8 cellular contexts compared by ENCODE assay signal in the genomic region with DNA sequence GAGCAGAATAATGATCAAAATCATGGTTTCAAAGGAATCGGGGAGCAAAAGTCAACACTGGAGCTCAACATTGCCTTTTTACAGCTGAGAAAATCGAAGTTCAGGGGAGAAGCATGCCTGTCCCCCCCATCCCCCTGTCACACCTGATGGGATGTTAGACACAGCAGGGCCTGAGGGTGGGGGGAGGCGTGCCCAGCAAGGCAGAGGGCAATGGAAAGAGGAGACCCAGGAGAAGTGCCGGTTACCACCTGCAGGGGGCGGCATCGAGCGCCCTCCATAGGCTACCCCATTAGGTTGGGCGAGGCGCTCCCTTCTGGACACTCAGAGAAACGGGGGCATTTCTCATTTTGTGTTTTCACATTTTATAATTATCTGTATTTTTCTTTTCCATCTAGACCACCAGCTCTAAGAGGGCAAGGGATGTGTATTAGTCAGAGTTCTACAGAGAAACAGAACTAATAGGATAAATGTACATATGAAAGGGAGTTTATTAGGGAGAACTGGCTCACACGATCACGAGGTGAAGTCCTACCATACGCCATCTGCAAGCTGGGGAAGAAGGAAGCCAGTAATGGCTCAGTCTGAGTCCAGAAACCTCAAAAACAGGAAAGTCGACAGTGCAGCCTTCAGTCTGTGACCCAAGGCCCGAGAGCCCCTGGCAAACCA.
DNase-seq lines count a peak whose midpoint lies in the region; ATAC-seq and TF ChIP-seq lines count a peak whose summit lies in the region.

No MANE protein-coding gene starts in this region.

- TF ChIP-seq POLR2A in right lobe of liver (IDR thresholded peaks at IDR 0.05), result no peak

- H3K4me3 ChIP-seq in PC-3 (ENCODE audit: low read length), result no peak overlapping the region
- no peak overlapping the region for H3K4me3 ChIP-seq in right lobe of liver

- no peaks in the 10 kb centered on the region for H3K79me2 ChIP-seq in PC-3 (ENCODE audit: low read length)

- H3K4me1 ChIP-seq in PC-3 (ENCODE audit: insufficient read depth, low read length) (peaks cover 4% of the 10 kb centered on the region; the same call in 1 of the 2 replicates), right lobe of liver (no peaks in the 10 kb centered on the region)

- no peaks in the 10 kb centered on the region for H3K9me2 ChIP-seq in PC-3 (replicated peaks; ENCODE audit: low read length)

- BruUV-seq in PC-3 (replicated peaks; lab: Mats Ljungman, UMichigan), result no TSS peak

- H3K4me3 Mint-ChIP-seq in activated naive CD4-positive, alpha-beta T cell treated with anti-CD3 and anti-CD28 coated beads for 36 hours, result no peak overlapping the region

- peaks cover 6% of the 10 kb centered on the region for H3K27me3 Mint-ChIP-seq in activated naive CD4-positive, alpha-beta T cell treated with anti-CD3 and anti-CD28 coated beads for 36 hours (ENCODE audit: low read depth)

- H2AFZ ChIP-seq in PC-3 (ENCODE audit: low read length), result peak overlapping the region; percentile 52; the same call in 1 of the 2 replicates

- no peaks in the 10 kb centered on the region for H3K27me3 ChIP-seq in PC-3 (ENCODE audit: low read length)
- H3K27me3 ChIP-seq in right lobe of liver, result no peaks in the 10 kb centered on the region

- no peaks in the 10 kb centered on the region for H3K9me3 Mint-ChIP-seq in activated naive CD4-positive, alpha-beta T cell treated with anti-CD3 and anti-CD28 coated beads for 36 hours

- TF ChIP-seq CTCF in PC-3 (conservative IDR thresholded peaks at IDR 0.05; ENCODE audit: low read depth, low read length) (peak; percentile 95), right lobe of liver (IDR thresholded peaks at IDR 0.05) (peak; percentile 28 to 80 (median 55))

- intact Hi-C loops in PC-3 (cut with micrococcal nuclease), result loop anchor here (5.0 kb wide), 2 partner anchors 272 to 673 kb away; a partner anchor contains a TSS
- intact Hi-C loops in activated naive CD4-positive, alpha-beta T cell treated with anti-CD3 and anti-CD28 coated beads for 36 hours (cut with micrococcal nuclease), result loop anchor here (1.0 kb wide), 2 partner anchors 255 to 673 kb away; no protein-coding TSS in a partner anchor
- intact Hi-C loops in right lobe of liver (cut with DNase I), result no loop called here

- H3K4me2 ChIP-seq in PC-3 (ENCODE audit: low read length), result peak overlapping the region; percentile 32; the same call in 1 of the 2 replicates

- H3K9me3 ChIP-seq in PC-3 (ENCODE audit: low read length) (no peaks in the 10 kb centered on the region), right lobe of liver (no peaks in the 10 kb centered on the region)

- DNase-seq in NCI-H1092 treated with DMSO at 0.1 percent for 48 hours (lab: John Stamatoyannopoulos, UW), result peak; percentile 36
- DNase-seq in NCI-H1092 (lab: John Stamatoyannopoulos, UW), result no peak
- peak; percentile 79 for DNase-seq in PC-3
- DNase-seq in activated naive CD4-positive, alpha-beta T cell treated with anti-CD3 and anti-CD28 coated beads for 36 hours, result peak; percentile 72
- DNase-seq in right lobe of liver, result peak; percentile 40 to 60 (median 58)
- DNase-seq in middle frontal gyrus (ENCODE audit: extremely low spot score, low spot score), result no peak

- H3K36me3 ChIP-seq in PC-3 (ENCODE audit: low read depth, low read length), result no peaks in the 10 kb centered on the region; the same call in 1 of the 2 replicates
- no peaks in the 10 kb centered on the region for H3K36me3 ChIP-seq in right lobe of liver

- H3K4me1 Mint-ChIP-seq in activated naive CD4-positive, alpha-beta T cell treated with anti-CD3 and anti-CD28 coated beads for 36 hours (ENCODE audit: low read depth), result no peaks in the 10 kb centered on the region

- H3F3A ChIP-seq in PC-3 (ENCODE audit: low read length, unreplicated experiment), result no peaks in the 10 kb centered on the region

- WGBS in right lobe of liver (ENCODE audit: insufficient coverage, low coverage, low lambda C conversion rate, missing lambda C conversion rate), result 40% methylated on average over 14 of the region's 15 CpGs

- no peaks in the 10 kb centered on the region for H4K20me1 ChIP-seq in PC-3 (ENCODE audit: low read length)

- ATAC-seq in GM19397 (IDR thresholded peaks at IDR 0.05; ENCODE audit: unreplicated experiment) (peak; percentile 99), HG03280 (IDR thresholded peaks at IDR 0.05; ENCODE audit: unreplicated experiment) (peak; percentile 99), PC-3 (peak; percentile 82), right lobe of liver (peak; percentile 73 to 93 (median 80))

- POLR2A ChIA-PET in PC-3 (lab: Charles Lee; ENCODE audit: unreplicated experiment), result no interaction called here

- CTCF ChIA-PET in PC-3 (lab: Charles Lee), result no interaction called here
- CTCF ChIA-PET in activated naive CD4-positive, alpha-beta T cell treated with anti-CD3 and anti-CD28 coated beads for 36 hours (lab: Charles Lee), result interaction anchor here (0.7 to 1.8 kb wide), 8 partner anchors 11 to 675 kb away, joined by 3 to 5 read pairs (median 4); no protein-coding TSS in a partner anchor

- H3K27ac Mint-ChIP-seq in activated naive CD4-positive, alpha-beta T cell treated with anti-CD3 and anti-CD28 coated beads for 36 hours, result no peak overlapping the region

- no peaks in the 10 kb centered on the region for H3K36me3 Mint-ChIP-seq in activated naive CD4-positive, alpha-beta T cell treated with anti-CD3 and anti-CD28 coated beads for 36 hours (ENCODE audit: low read depth)

- H3K9ac ChIP-seq in PC-3 (ENCODE audit: low read length), result no peak overlapping the region

- H3K27ac ChIP-seq in PC-3 (ENCODE audit: low read length) (no peak overlapping the region), right lobe of liver (no peak overlapping the region)

Comparison
In these comparisons a context has a peak if more than half of its experiments do, and no peak if none do; other contexts are left out.
1. DNase-seq: peak in NCI-H1092 treated with DMSO at 0.1 percent for 48 hours (single experiment), PC-3 (single experiment), activated naive CD4-positive, alpha-beta T cell treated with anti-CD3 and anti-CD28 coated beads for 36 hours (single experiment) and right lobe of liver (3 of 3); none in NCI-H1092 (single experiment) and middle frontal gyrus (single experiment).
2. intact Hi-C loops: an anchor here in PC-3 (5.0 kb wide) and activated naive CD4-positive, alpha-beta T cell treated with anti-CD3 and anti-CD28 coated beads for 36 hours (1.0 kb wide); none called in right lobe of liver.
3. Peak in every context shown above with its lines, with median percentiles within 50 percentile points of each other: ATAC-seq.